Comparison of ENCODE assay signal across 1 cellular context in genomic region chr17:43831633-43832032, GRCh38.
TF ChIP-seq lines count a peak whose summit lies in the region.

No MANE protein-coding gene starts in this region.

TF ChIP-seq in A549, 52 proteins besides CTCF, POLR2A, EP300 and RAD21 (continued from another document):
- TF ChIP-seq RCOR1 (IDR thresholded peaks at IDR 0.05; ENCODE audit: low read depth, low read length) (no peak), RFX5 (IDR thresholded peaks at IDR 0.05) (no peak), TFCP2L1 (CRISPR knock-in tag; IDR thresholded peaks at IDR 0.05) (no peak), PHF8 (IDR thresholded peaks at IDR 0.05; ENCODE audit: borderline replicate concordance, low read depth) (no peak), FOSB (CRISPR knock-in tag; IDR thresholded peaks at IDR 0.05) (no peak), ELK1 (IDR thresholded peaks at IDR 0.05; ENCODE audit: low read depth, low read length) (no peak)
